Comparison of ENCODE assay signal across 15 cellular contexts in the genomic region with DNA sequence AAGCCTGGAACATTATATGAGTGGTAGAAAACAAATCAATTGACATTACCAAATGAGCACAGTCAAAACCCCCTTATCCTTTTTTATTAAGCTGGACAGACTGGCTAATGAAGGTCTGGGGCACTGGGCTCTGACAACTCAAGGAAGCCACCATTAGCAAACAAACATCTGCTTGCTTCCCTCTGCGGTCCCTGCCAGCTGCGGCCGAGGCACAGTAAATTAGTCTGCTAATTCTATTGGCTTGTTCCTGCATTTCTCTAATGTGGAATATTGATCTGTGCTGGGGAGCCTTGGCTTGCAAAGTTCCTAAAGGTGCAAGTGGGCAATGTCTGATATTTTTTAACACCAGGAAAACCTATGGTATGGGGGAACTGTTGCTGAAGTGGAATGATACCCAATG.
A peak's percentile ranks its signal among the peaks of the same experiment; 100 is the strongest.
DNase-seq lines count a peak whose midpoint lies in the region; ATAC-seq and TF ChIP-seq lines count a peak whose summit lies in the region.
"Had no signal": no experiment of that assay in that cellular context is flagged by ENCODE, and none has a peak within 500 bp of the region (broad histone marks: within the 10 kb centered on the region; RNA-seq: fewer than 3 reads in every experiment).

No MANE protein-coding gene starts in this region.

- no peaks in the 10 kb centered on the region for H4K20me1 ChIP-seq in SK-N-SH (ENCODE audit: insufficient read depth)
- H4K20me1 ChIP-seq: BLaER1 treated with 17β-estradiol and CSF1 and Interleukin-3, amounts not matched to agents 10 nM and 100 nM had no signal

- H3F3A ChIP-seq in SK-N-SH (replicated peaks; ENCODE audit: insufficient read depth), result no peaks in the 10 kb centered on the region

- no peak overlapping the region for H2AFZ ChIP-seq in SK-N-SH (ENCODE audit: low read depth)

- ATAC-seq in SK-N-SH treated with all-trans-retinoic acid at 6 μM for 48 hours, result no peak
- no peak for ATAC-seq in GM18868 (IDR thresholded peaks at IDR 0.05; ENCODE audit: unreplicated experiment)
- ATAC-seq: CD8-positive, alpha-beta T cell had no signal

- 84% methylated on average over 3 of the region's 3 CpGs for WGBS in SK-N-SH (ENCODE audit: low lambda C conversion rate)

- no peaks in the 10 kb centered on the region for H3K79me2 ChIP-seq in SK-N-SH (ENCODE audit: insufficient read depth)

- H3K4me2 ChIP-seq in SK-N-SH, result no peak overlapping the region
- H3K4me2 ChIP-seq: BLaER1 treated with 17β-estradiol and CSF1 and Interleukin-3, amounts not matched to agents 10 nM and 100 nM had no signal

- POLR2A ChIA-PET in SK-N-SH (lab: Yijun Ruan, JAX), result no interaction called here

- peak in 1 of 2 experiments; percentile 61; a peak in 1 of 4 replicates for TF ChIP-seq EP300 in SK-N-SH (IDR thresholded peaks at IDR 0.05; ENCODE audit: borderline replicate concordance in 1 of 2, low read depth in 1 of 2, low read length in 1 of 2)

- no peak overlapping the region for H3K4me3 ChIP-seq in SK-N-SH (ENCODE audit: low read depth in 2 of 2, low read length in 1 of 2)
- H3K4me3 ChIP-seq: BLaER1 treated with 17β-estradiol and CSF1 and Interleukin-3, amounts not matched to agents 10 nM and 100 nM had no signal

- peaks cover 14 to 20% of the 10 kb centered on the region in 2 experiments for H3K4me1 ChIP-seq in SK-N-SH (ENCODE audit: control insufficient read depth in 1 of 2, insufficient read depth in 2 of 2, low read depth in 1 of 2, low read length in 1 of 2)
- H3K4me1 ChIP-seq: BLaER1 treated with 17β-estradiol and CSF1 and Interleukin-3, amounts not matched to agents 10 nM and 100 nM; Caco-2 had no signal

- H3K9ac ChIP-seq in SK-N-SH, result no peak overlapping the region
- H3K9ac ChIP-seq: BLaER1 treated with 17β-estradiol and CSF1 and Interleukin-3, amounts not matched to agents 10 nM and 100 nM had no signal

- no peaks in the 10 kb centered on the region for H3K27me3 ChIP-seq in SK-N-SH (ENCODE audit: insufficient read depth)
- H3K27me3 ChIP-seq: BLaER1 treated with 17β-estradiol and CSF1 and Interleukin-3, amounts not matched to agents 10 nM and 100 nM had no signal

- TF ChIP-seq RAD21 in SK-N-SH (IDR thresholded peaks at IDR 0.05; ENCODE audit: low read length), result no peak

- DNase-seq in SK-N-SH (peak; percentile 43), SK-N-DZ (ENCODE audit: low spot score) (peak; percentile 77)
- no peak for DNase-seq in activated CD4-positive, alpha-beta T cell treated with anti-CD3 and anti-CD28 coated beads for 1 hour
- DNase-seq: 8988T; ACHN; Caco-2; Calu3; CD4-positive, alpha-beta T cell; CD8-positive, alpha-beta T cell; DMS79 treated with DMSO at 0.1 percent for 48 hours; GF-D8 had no signal

- no peak for TF ChIP-seq CTCF in SK-N-SH (IDR thresholded peaks at IDR 0.05)

- H3K27ac ChIP-seq in SK-N-SH (ENCODE audit: low read depth in 2 of 2, low read length in 1 of 2), result peak overlapping the region in 1 of 2 experiments; percentile 39; a peak in 1 of 4 replicates
- H3K27ac ChIP-seq: BLaER1 treated with 17β-estradiol and CSF1 and Interleukin-3, amounts not matched to agents 10 nM and 100 nM; C4-2B had no signal

- H3K9me2 ChIP-seq in SK-N-SH, result no peaks in the 10 kb centered on the region

- no peaks in the 10 kb centered on the region for H3K36me3 ChIP-seq in SK-N-SH (replicated peaks in 1 of 2; ENCODE audit: control insufficient read depth in 1 of 2, insufficient read depth in 2 of 2, low read length in 1 of 2)
- H3K36me3 ChIP-seq: BLaER1 treated with 17β-estradiol and CSF1 and Interleukin-3, amounts not matched to agents 10 nM and 100 nM had no signal

- CTCF ChIA-PET in SK-N-SH (lab: Yijun Ruan, JAX), result interaction anchor here (0.9 to 8.6 kb wide), 10 partner anchors 11 to 454 kb away, joined by 3 to 55 read pairs (median 4); partner anchors contain the start of gene HOXD9

- no peaks in the 10 kb centered on the region for H3K9me3 ChIP-seq in SK-N-SH
- H3K9me3 ChIP-seq: BLaER1 treated with 17β-estradiol and CSF1 and Interleukin-3, amounts not matched to agents 10 nM and 100 nM; Caco-2 had no signal

TF ChIP-seq in SK-N-SH, 30 proteins besides CTCF, POLR2A, EP300 and RAD21:
- TF ChIP-seq EZH2phosphoT487 (IDR thresholded peaks at IDR 0.05; ENCODE audit: borderline replicate concordance, low read depth) (no peak), FOXM1 (IDR thresholded peaks at IDR 0.05; ENCODE audit: low read depth) (no peak), GATA2 (CRISPR knock-in tag; IDR thresholded peaks at IDR 0.05) (no peak), FOXJ3 (CRISPR knock-in tag; IDR thresholded peaks at IDR 0.05) (no peak), MXI1 (IDR thresholded peaks at IDR 0.05; ENCODE audit: low read depth, low read length) (peak; percentile 8; the same call in 1 of the 2 replicates)

TF ChIP-seq in SK-N-SH treated with all-trans-retinoic acid at 6 μM for 48 hours, 23 proteins besides CTCF, POLR2A, EP300 and RAD21 (continues in another document):
- TF ChIP-seq CREB5 (CRISPR knock-in tag; IDR thresholded peaks at IDR 0.05; ENCODE audit: low read depth) (no peak), ISL1 (CRISPR knock-in tag; IDR thresholded peaks at IDR 0.05) (no peak), TOX (CRISPR knock-in tag; IDR thresholded peaks at IDR 0.05; ENCODE audit: borderline replicate concordance) (no peak), ZNF565 (CRISPR knock-in tag; conservative IDR thresholded peaks at IDR 0.05; ENCODE audit: low read depth) (no peak), ARNTL (CRISPR knock-in tag; IDR thresholded peaks at IDR 0.05; ENCODE audit: borderline replicate concordance, low read depth) (no peak), TCF4 (CRISPR knock-in tag; IDR thresholded peaks at IDR 0.05; ENCODE audit: borderline replicate concordance) (no peak), GLIS3 (CRISPR knock-in tag; IDR thresholded peaks at IDR 0.05) (no peak), ZFP3 (CRISPR knock-in tag; IDR thresholded peaks at IDR 0.05) (no peak), CSDC2 (CRISPR knock-in tag; IDR thresholded peaks at IDR 0.05) (no peak), PATZ1 (CRISPR knock-in tag; IDR thresholded peaks at IDR 0.05; ENCODE audit: borderline replicate concordance) (no peak), ZNF8 (CRISPR knock-in tag; IDR thresholded peaks at IDR 0.05) (no peak)
- TF ChIP-seq, protein P1, sequence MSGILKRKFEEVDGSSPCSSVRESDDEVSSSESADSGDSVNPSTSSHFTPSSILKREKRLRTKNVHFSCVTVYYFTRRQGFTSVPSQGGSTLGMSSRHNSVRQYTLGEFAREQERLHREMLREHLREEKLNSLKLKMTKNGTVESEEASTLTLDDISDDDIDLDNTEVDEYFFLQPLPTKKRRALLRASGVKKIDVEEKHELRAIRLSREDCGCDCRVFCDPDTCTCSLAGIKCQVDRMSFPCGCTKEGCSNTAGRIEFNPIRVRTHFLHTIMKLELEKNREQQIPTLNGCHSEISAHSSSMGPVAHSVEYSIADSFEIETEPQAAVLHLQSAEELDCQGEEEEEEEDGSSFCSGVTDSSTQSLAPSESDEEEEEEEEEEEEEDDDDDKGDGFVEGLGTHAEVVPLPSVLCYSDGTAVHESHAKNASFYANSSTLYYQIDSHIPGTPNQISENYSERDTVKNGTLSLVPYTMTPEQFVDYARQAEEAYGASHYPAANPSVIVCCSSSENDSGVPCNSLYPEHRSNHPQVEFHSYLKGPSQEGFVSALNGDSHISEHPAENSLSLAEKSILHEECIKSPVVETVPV (CRISPR knock-in tag; IDR thresholded peaks at IDR 0.05), result no peak
- TF ChIP-seq, protein P2, sequence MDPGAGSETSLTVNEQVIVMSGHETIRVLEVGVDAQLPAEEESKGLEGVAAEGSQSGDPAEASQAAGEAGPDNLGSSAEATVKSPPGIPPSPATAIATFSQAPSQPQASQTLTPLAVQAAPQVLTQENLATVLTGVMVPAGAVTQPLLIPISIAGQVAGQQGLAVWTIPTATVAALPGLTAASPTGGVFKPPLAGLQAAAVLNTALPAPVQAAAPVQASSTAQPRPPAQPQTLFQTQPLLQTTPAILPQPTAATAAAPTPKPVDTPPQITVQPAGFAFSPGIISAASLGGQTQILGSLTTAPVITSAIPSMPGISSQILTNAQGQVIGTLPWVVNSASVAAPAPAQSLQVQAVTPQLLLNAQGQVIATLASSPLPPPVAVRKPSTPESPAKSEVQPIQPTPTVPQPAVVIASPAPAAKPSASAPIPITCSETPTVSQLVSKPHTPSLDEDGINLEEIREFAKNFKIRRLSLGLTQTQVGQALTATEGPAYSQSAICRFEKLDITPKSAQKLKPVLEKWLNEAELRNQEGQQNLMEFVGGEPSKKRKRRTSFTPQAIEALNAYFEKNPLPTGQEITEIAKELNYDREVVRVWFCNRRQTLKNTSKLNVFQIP (CRISPR knock-in tag; IDR thresholded peaks at IDR 0.05; ENCODE audit: borderline replicate concordance, low read depth), result no peak
